Comparison of ENCODE assay signal across 21 cellular contexts in the genomic region with DNA sequence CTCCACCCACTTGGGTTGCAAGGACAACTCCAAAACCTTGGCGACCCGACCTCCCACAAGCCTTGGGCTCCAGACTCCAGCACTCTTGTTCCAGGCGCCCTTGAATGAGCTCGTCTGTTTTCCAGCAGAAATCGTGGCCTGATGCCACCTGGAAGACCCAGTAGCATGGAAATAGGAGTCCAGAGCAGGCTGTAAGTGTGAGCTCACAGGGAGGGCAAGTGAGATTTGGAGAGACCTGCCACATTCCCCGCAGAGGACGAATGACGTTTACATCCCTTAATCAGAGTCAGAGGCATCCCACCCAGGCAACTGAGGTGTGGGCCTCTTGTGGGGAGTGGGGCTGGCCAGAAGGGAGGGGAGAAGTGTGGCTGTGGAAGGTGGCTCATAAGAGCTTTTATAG.
DNase-seq lines count a peak whose midpoint lies in the region; ATAC-seq, FAIRE-seq and TF ChIP-seq lines count a peak whose summit lies in the region.
"Had no signal": no experiment of that assay in that cellular context is flagged by ENCODE, and none has a peak within 500 bp of the region (broad histone marks: within the 10 kb centered on the region; RNA-seq: fewer than 3 reads in every experiment).

No MANE protein-coding gene starts in this region.

- H4K8ac ChIP-seq in H9 (replicated peaks; ENCODE audit: insufficient read length, low read depth, low read length) = no peak overlapping the region

- no peak for TF ChIP-seq CTCF in H9 (conservative IDR thresholded peaks at IDR 0.05)
- no peak for TF ChIP-seq CTCF in breast epithelium (IDR thresholded peaks at IDR 0.05)
- no peak for TF ChIP-seq CTCF in sigmoid colon (IDR thresholded peaks at IDR 0.05)

- no peak overlapping the region for H3K27ac ChIP-seq in H9 (ENCODE audit: insufficient read length, low read depth, low read length)
- peak overlapping the region; percentile 59 to 78 for H3K27ac ChIP-seq in breast epithelium
- H3K27ac ChIP-seq in sigmoid colon = no peak overlapping the region
- H3K27ac ChIP-seq: cardiac muscle cell, upper lobe of right lung, WERI-Rb-1 had no signal

- H3K23ac ChIP-seq in H9 (ENCODE audit: insufficient read length, low read depth, low read length) = no peak overlapping the region

- no peaks in the 10 kb centered on the region; a peak in 2 of 7 replicates for H3K36me3 Mint-ChIP-seq in H9 (ENCODE audit: insufficient read depth in 1 of 3, low read depth in 3 of 3)
- H3K36me3 Mint-ChIP-seq in activated T-cell treated with anti-CD3 and anti-CD28 coated beads, Interleukin-2, amount 50 U/mL, for 24 hours (ENCODE audit: low read depth) = no peaks in the 10 kb centered on the region
- H3K36me3 Mint-ChIP-seq: naive B cell had no signal

- no peak overlapping the region for H3K4ac ChIP-seq in H9 (ENCODE audit: low read depth, low read length)

- peak overlapping the region; percentile 49 for H2BK120ac ChIP-seq in H9 (ENCODE audit: low read depth, low read length, poor library complexity, severe bottlenecking)

- peak overlapping the region in 1 of 3 experiments; percentile 59; a peak in 3 of 7 replicates for H3K27ac Mint-ChIP-seq in H9
- H3K27ac Mint-ChIP-seq in activated T-cell treated with anti-CD3 and anti-CD28 coated beads, Interleukin-2, amount 50 U/mL, for 24 hours = no peak overlapping the region
- H3K27ac Mint-ChIP-seq: naive B cell had no signal

- ATAC-seq in left ventricle myocardium superior = peak; percentile 79
- ATAC-seq: upper lobe of right lung had no signal

- no peaks in the 10 kb centered on the region for H3K23me2 ChIP-seq in H9 (ENCODE audit: insufficient read length, low read depth, low read length, poor library complexity, severe bottlenecking)

- H2BK12ac ChIP-seq in H9 (ENCODE audit: insufficient read length, low read depth, low read length) = no peak overlapping the region

- FAIRE-seq in GM12892 (lab: Jason Lieb, UNC) = no peak

- no peak for TF ChIP-seq EP300 in sigmoid colon (IDR thresholded peaks at IDR 0.05)

- H2AFZ ChIP-seq in H9 (ENCODE audit: low read length) = no peak overlapping the region

- H3K9ac ChIP-seq in H9 (ENCODE audit: extremely low read depth, insufficient read length, low read length) = no peak overlapping the region

- H2BK15ac ChIP-seq in H9 (ENCODE audit: low read depth, low read length) = no peak overlapping the region

- no peak overlapping the region for H3K4me3 Mint-ChIP-seq in H9
- H3K4me3 Mint-ChIP-seq in activated T-cell treated with anti-CD3 and anti-CD28 coated beads, Interleukin-2, amount 50 U/mL, for 24 hours = no peak overlapping the region

- H3K36me3 ChIP-seq in breast epithelium = no peaks in the 10 kb centered on the region
- no peaks in the 10 kb centered on the region for H3K36me3 ChIP-seq in sigmoid colon
- H3K36me3 ChIP-seq: BE2C, cardiac muscle cell, upper lobe of right lung, WERI-Rb-1 had no signal

- H4K5ac ChIP-seq in H9 (ENCODE audit: insufficient read length, low read depth, low read length) = no peak overlapping the region

- peaks cover 14 to 26% of the 10 kb centered on the region in 2 experiments for H3K4me1 Mint-ChIP-seq in H9
- H3K4me1 Mint-ChIP-seq in activated T-cell treated with anti-CD3 and anti-CD28 coated beads, Interleukin-2, amount 50 U/mL, for 24 hours (ENCODE audit: low read depth) = no peaks in the 10 kb centered on the region
- H3K4me1 Mint-ChIP-seq: naive B cell had no signal

- intact Hi-C loops in breast epithelium (cut with DNase I; ENCODE audit: low total_unique reads) = no loop called here
- intact Hi-C loops in left ventricle myocardium superior (cut with micrococcal nuclease) = no loop called here
- intact Hi-C loops in sigmoid colon (cut with DNase I) = no loop called here

- H3K27me3 ChIP-seq in H9 (ENCODE audit: insufficient read depth, low read length) (no peaks in the 10 kb centered on the region), breast epithelium (no peaks in the 10 kb centered on the region), sigmoid colon (no peaks in the 10 kb centered on the region)
- H3K27me3 ChIP-seq: BE2C, cardiac muscle cell, upper lobe of right lung had no signal

- H3K18ac ChIP-seq in H9 (ENCODE audit: insufficient read length, low read depth, low read length) = no peak overlapping the region

- no peak overlapping the region for H2BK20ac ChIP-seq in H9 (ENCODE audit: low read depth, low read length, poor library complexity, severe bottlenecking)

- H2BK5ac ChIP-seq in H9 (ENCODE audit: insufficient read length, low read length) = no peak overlapping the region

- TF ChIP-seq POLR2A in breast epithelium (IDR thresholded peaks at IDR 0.05) (no peak), sigmoid colon (IDR thresholded peaks at IDR 0.05) (no peak), GM12892 (IDR thresholded peaks at IDR 0.05; ENCODE audit: low read depth, low read length) (no peak)

- H3K79me1 ChIP-seq in H9 (ENCODE audit: insufficient read depth, low read depth, low read length, poor library complexity, severe bottlenecking) = peaks cover 4% of the 10 kb centered on the region

- H3K4me2 ChIP-seq in H9 (ENCODE audit: insufficient read depth, insufficient read length, low read length) = no peak overlapping the region

- H3T11ph ChIP-seq in H9 (ENCODE audit: low read length) = no peak overlapping the region

- peak overlapping the region in 1 of 3 donors; percentile 7 for H3K4me3 ChIP-seq in breast epithelium
- H3K4me3 ChIP-seq in sigmoid colon = no peak overlapping the region
- H3K4me3 ChIP-seq: cardiac muscle cell, upper lobe of right lung had no signal

- no peak for DNase-seq in H9
- peak in 1 of 2 donors; percentile 28 for DNase-seq in breast epithelium (ENCODE audit: low spot score in 2 of 2)
- DNase-seq in left ventricle myocardium superior = peak; percentile 62
- DNase-seq in sigmoid colon = peak; percentile 74
- DNase-seq in GM12892 (ENCODE audit: insufficient read length) = no peak
- no peak for DNase-seq in AG08395 (ENCODE audit: low spot score)
- no peak for DNase-seq in activated T-cell treated with anti-CD3 and anti-CD28 coated beads, Interleukin-2, amount 50 U/mL, for 24 hours
- no peak for DNase-seq in activated T-cell treated with anti-CD3 and anti-CD28 coated beads for 4 hours
- DNase-seq: activated gamma-delta T cell treated with Interleukin-2 at 50 U/mL for 16 hours; BE2C; DMS153; Kasumi-1; naive B cell; NCI-H1417 treated with DMSO at 0.1 percent for 48 hours; NCI-H345; stimulated activated CD4-positive, alpha-beta T cell treated with anti-CD3 and anti-CD28 coated beads, Interleukin-2, amount 100 ng/mL, for 48 hours; stimulated activated CD8-positive, alpha-beta memory T cell treated with anti-CD3 and anti-CD28 coated beads, Interleukin-4, amount 100 ng/mL, for 48 hours; SW 1271; upper lobe of right lung; WERI-Rb-1 had no signal

- WGBS in H9 (ENCODE audit: extremely low coverage, insufficient read length, low lambda C conversion rate) = no CpG with 5 or more reads among the region's 8 CpGs
- WGBS in sigmoid colon, 2 donors = 78 to 88% methylated on average over 8 of the region's 8 CpGs

- H4K20me1 ChIP-seq in H9 (ENCODE audit: control insufficient read depth, insufficient read depth, insufficient read length) = no peaks in the 10 kb centered on the region

- H4K91ac ChIP-seq in H9 (ENCODE audit: insufficient read length, low read depth, low read length) = no peak overlapping the region

- H3K9me3 Mint-ChIP-seq in H9 = no peaks in the 10 kb centered on the region; a peak in 1 of 5 replicates
- no peaks in the 10 kb centered on the region for H3K9me3 Mint-ChIP-seq in activated T-cell treated with anti-CD3 and anti-CD28 coated beads, Interleukin-2, amount 50 U/mL, for 24 hours

- H3K4me1 ChIP-seq in H9 (ENCODE audit: insufficient read depth, low read length) (no peaks in the 10 kb centered on the region; the same call in 1 of the 2 replicates), breast epithelium (peaks cover 0 to 3% of the 10 kb centered on the region in 2 donors), sigmoid colon (peaks cover 0 to 15% (median 0%) of the 10 kb centered on the region in 4 donors)
- H3K4me1 ChIP-seq: upper lobe of right lung had no signal

- H3K27me3 Mint-ChIP-seq in H9 (ENCODE audit: low read depth) = no peaks in the 10 kb centered on the region
- H3K27me3 Mint-ChIP-seq in activated T-cell treated with anti-CD3 and anti-CD28 coated beads, Interleukin-2, amount 50 U/mL, for 24 hours = peaks cover 26% of the 10 kb centered on the region

- no peak overlapping the region for H2AK5ac ChIP-seq in H9 (ENCODE audit: insufficient read length, low read length)

- no peak overlapping the region for H3K56ac ChIP-seq in H9 (ENCODE audit: insufficient read length, low read depth, low read length)

- peaks cover 2% of the 10 kb centered on the region; the same call in 1 of the 2 replicates for H3K79me2 ChIP-seq in H9 (ENCODE audit: insufficient read depth, low read length)

- no peaks in the 10 kb centered on the region for H3K9me3 ChIP-seq in H9 (ENCODE audit: control insufficient read depth, low read depth, low read length)
- H3K9me3 ChIP-seq in breast epithelium = no peaks in the 10 kb centered on the region
- no peaks in the 10 kb centered on the region for H3K9me3 ChIP-seq in sigmoid colon
- H3K9me3 ChIP-seq: BE2C, upper lobe of right lung had no signal

- H3K14ac ChIP-seq in H9 (ENCODE audit: insufficient read depth, low read length) = no peak overlapping the region

Comparison
In these comparisons a context has a peak if more than half of its experiments do, and no peak if none do; other contexts are left out.
1. DNase-seq: peak in left ventricle myocardium superior (single experiment) and sigmoid colon (single experiment); none in H9 (single experiment), GM12892 (single experiment), AG08395 (single experiment), activated T-cell treated with anti-CD3 and anti-CD28 coated beads, Interleukin-2, amount 50 U/mL, for 24 hours (single experiment) and activated T-cell treated with anti-CD3 and anti-CD28 coated beads for 4 hours (single experiment).
2. H3K27ac ChIP-seq: peak in breast epithelium (2 of 2); none in H9 (single experiment) and sigmoid colon (0 of 4).